Comparison of ENCODE assay signal across 9 cellular contexts in genomic region chr2:163155279-163155883, GRCh38.
DNase-seq lines count a peak whose midpoint lies in the region; ATAC-seq and TF ChIP-seq lines count a peak whose summit lies in the region.
"Had no signal": no experiment of that assay in that cellular context is flagged by ENCODE, and none has a peak within 500 bp of the region (broad histone marks: within the 10 kb centered on the region; RNA-seq: fewer than 3 reads in every experiment).

No MANE protein-coding gene starts in this region.

- no peak overlapping the region for H3K4me3 Mint-ChIP-seq in mesothelial cell of epicardium
- H3K4me3 Mint-ChIP-seq in activated T-helper 17 cell treated with anti-CD3 and anti-CD28 coated beads, Interleukin-2, amount 50 U/mL, for 72 hours = no peak overlapping the region
- H3K4me3 Mint-ChIP-seq: IgD-negative memory B cell had no signal

- no peak overlapping the region for H2AFZ ChIP-seq in mammary epithelial cell (ENCODE audit: low read depth, low read length)

- ATAC-seq in GM18870 (IDR thresholded peaks at IDR 0.05; ENCODE audit: unreplicated experiment) (peak; percentile 92), HG03097 (IDR thresholded peaks at IDR 0.05; ENCODE audit: low FRiP score, unreplicated experiment) (peak; percentile 74)
- ATAC-seq in activated T-helper 17 cell treated with anti-CD3 and anti-CD28 coated beads, Interleukin-2, amount 50 U/mL, for 72 hours (replicated peaks) = no peak

- no peak overlapping the region for H3K4me3 ChIP-seq in mammary epithelial cell (replicated peaks in 1 of 3; ENCODE audit: insufficient read depth in 1 of 3, low read depth in 2 of 3, low read length in 3 of 3)

- H3K9ac ChIP-seq in mammary epithelial cell (ENCODE audit: insufficient read depth, low read length) = no peak overlapping the region

- dilution Hi-C loops in mammary epithelial cell (cut with HindIII; ENCODE audit: low sequenced_read_pairs) = no loop called here

- H4K20me1 ChIP-seq in mammary epithelial cell (ENCODE audit: insufficient read depth, low read length) = no peaks in the 10 kb centered on the region

- no peak overlapping the region for H3K27ac ChIP-seq in mammary epithelial cell (ENCODE audit: insufficient read depth, low read depth, low read length)

- H3K27me3 ChIP-seq in mammary epithelial cell (ENCODE audit: insufficient read depth, low read length) = no peaks in the 10 kb centered on the region

- peaks cover under 1% of the 10 kb centered on the region for H3K4me1 Mint-ChIP-seq in mesothelial cell of epicardium
- no peaks in the 10 kb centered on the region for H3K4me1 Mint-ChIP-seq in activated T-helper 17 cell treated with anti-CD3 and anti-CD28 coated beads, Interleukin-2, amount 50 U/mL, for 72 hours
- H3K4me1 Mint-ChIP-seq: IgD-negative memory B cell had no signal

- H3K4me2 ChIP-seq in mammary epithelial cell (ENCODE audit: insufficient read depth, low read depth, low read length) = no peak overlapping the region

- peaks cover 4% of the 10 kb centered on the region for H3K4me1 ChIP-seq in mammary epithelial cell (ENCODE audit: insufficient read depth, low read length)

- 7% methylated on average over 3 of the region's 3 CpGs for WGBS in mammary epithelial cell (ENCODE audit: low coverage, missing lambda C conversion rate)

- DNase-seq in CD1c-positive myeloid dendritic cell (ENCODE audit: extremely low spot score) (peak; percentile 28), NCI-H2227 treated with DMSO at 0.1 percent for 48 hours (lab: John Stamatoyannopoulos, UW) (peak; percentile 52), mammary epithelial cell (peak; percentile 30), mesothelial cell of epicardium (ENCODE audit: low spot score in 2 of 2, unreplicated experiment in 2 of 2) (no peak)
- no peak for DNase-seq in activated CD4-positive, alpha-beta T cell treated with anti-CD3 and anti-CD28 coated beads for 4 hours

- CTCF ChIA-PET in mammary epithelial cell (lab: Charles Lee; ENCODE audit: low non-redundant PET) = no interaction called here

- H3K27me3 Mint-ChIP-seq in mesothelial cell of epicardium (ENCODE audit: low read depth) = peaks cover 3% of the 10 kb centered on the region
- H3K27me3 Mint-ChIP-seq in activated T-helper 17 cell treated with anti-CD3 and anti-CD28 coated beads, Interleukin-2, amount 50 U/mL, for 72 hours = no peaks in the 10 kb centered on the region

- TF ChIP-seq CTCF in mammary epithelial cell (conservative IDR thresholded peaks at IDR 0.05 in 1 of 2, IDR thresholded peaks at IDR 0.05 in 1 of 2; ENCODE audit: extremely low read depth in 1 of 2, insufficient read depth in 1 of 2, low read depth in 1 of 2, low read length in 2 of 2) = peak; percentile 59 to 69
- TF ChIP-seq CTCF in mesothelial cell of epicardium (IDR thresholded peaks at IDR 0.05; ENCODE audit: unreplicated experiment) = peak; percentile 86

- no peaks in the 10 kb centered on the region for H3K36me3 Mint-ChIP-seq in mesothelial cell of epicardium
- no peaks in the 10 kb centered on the region for H3K36me3 Mint-ChIP-seq in activated T-helper 17 cell treated with anti-CD3 and anti-CD28 coated beads, Interleukin-2, amount 50 U/mL, for 72 hours (ENCODE audit: low read depth)
- H3K36me3 Mint-ChIP-seq: IgD-negative memory B cell had no signal

- intact Hi-C loops in mammary epithelial cell (cut with micrococcal nuclease) = loop anchor here (5.0 kb wide), 2 partner anchors 1277 to 1342 kb away; no protein-coding TSS in a partner anchor

- H3K36me3 ChIP-seq in mammary epithelial cell (ENCODE audit: insufficient read depth, low read length) = no peaks in the 10 kb centered on the region

- H3K79me2 ChIP-seq in mammary epithelial cell (ENCODE audit: insufficient read depth, low read length) = no peaks in the 10 kb centered on the region

- no peaks in the 10 kb centered on the region for H3K9me3 ChIP-seq in mammary epithelial cell (replicated peaks; ENCODE audit: insufficient read depth, low read length)

- no peak overlapping the region for H3K27ac Mint-ChIP-seq in mesothelial cell of epicardium
- H3K27ac Mint-ChIP-seq in activated T-helper 17 cell treated with anti-CD3 and anti-CD28 coated beads, Interleukin-2, amount 50 U/mL, for 72 hours = no peak overlapping the region
- H3K27ac Mint-ChIP-seq: IgD-negative memory B cell had no signal

- no peaks in the 10 kb centered on the region for H3K9me3 Mint-ChIP-seq in mesothelial cell of epicardium
- H3K9me3 Mint-ChIP-seq in activated T-helper 17 cell treated with anti-CD3 and anti-CD28 coated beads, Interleukin-2, amount 50 U/mL, for 72 hours = peaks cover 4% of the 10 kb centered on the region
- H3K9me3 Mint-ChIP-seq: IgD-negative memory B cell had no signal

- in situ Hi-C loops in mammary epithelial cell (cut with MboI; ENCODE audit: low sequenced_read_pairs in 2 of 2) = loop anchor here (25.0 kb wide), 2 partner anchors 1307 to 1332 kb away; no protein-coding TSS in a partner anchor

- no TSS peak for BruUV-seq in mammary epithelial cell (replicated peaks; lab: Mats Ljungman, UMichigan)

Comparison
In these comparisons a context has a peak if more than half of its experiments do, and no peak if none do; other contexts are left out.
1. DNase-seq: peak in CD1c-positive myeloid dendritic cell (single experiment), NCI-H2227 treated with DMSO at 0.1 percent for 48 hours (single experiment) and mammary epithelial cell (single experiment); none in mesothelial cell of epicardium (0 of 2) and activated CD4-positive, alpha-beta T cell treated with anti-CD3 and anti-CD28 coated beads for 4 hours (0 of 2).